Comparison of ENCODE assay signal across 24 cellular contexts in genomic region chrX:118574666-118575065, GRCh38.
"Had no signal": no experiment of that assay in that cellular context is flagged by ENCODE, and none has a peak within 500 bp of the region (broad histone marks: within the 10 kb centered on the region; RNA-seq: fewer than 3 reads in every experiment).

No MANE protein-coding gene starts in this region.

- H3K27me3 ChIP-seq: ascending aorta, brain microvascular endothelial cell had no signal

- H3K4me3 ChIP-seq: ascending aorta had no signal

- H3K9me3 Mint-ChIP-seq: activated CD4-positive, alpha-beta T cell treated with anti-CD3 and anti-CD28 coated beads, Interleukin-2, amount 10 ng/mL, durations not matched to agents 24 days and 14 days; activated naive CD4-positive, alpha-beta T cell treated with anti-CD3 and anti-CD28 coated beads, Interleukin-2, amount 50 U/mL, for 24 hours; activated T-cell treated with anti-CD3 and anti-CD28 coated beads, Interleukin-2, amount 50 U/mL, for 24 hours; activated T-helper 1 cell treated with anti-CD3 and anti-CD28 coated beads, Interleukin-12 subunit alpha, Interleukin-12 subunit beta, Interleukin-2, Interleukin-4 antibody, amounts not matched to agents 30 ng/mL and 10 ng/mL and 1 ng/mL, durations not matched to agents 14 hours and 24 hours and 36 hours; WTC11 had no signal

- H3K4me1 Mint-ChIP-seq: T-helper 17 cell, WTC11 had no signal

- H3K4me3 Mint-ChIP-seq: activated CD4-positive, alpha-beta T cell treated with anti-CD3 and anti-CD28 coated beads, Interleukin-2, amount 10 ng/mL, durations not matched to agents 24 days and 14 days; activated CD8-positive, alpha-beta memory T cell treated with anti-CD3 and anti-CD28 coated beads, Interleukin-2, amount 10 ng/mL, durations not matched to agents 7 days and 5 days; activated naive CD4-positive, alpha-beta T cell treated with anti-CD3 and anti-CD28 coated beads, Interleukin-2, amount 50 U/mL, for 24 hours; activated T-cell treated with anti-CD3 and anti-CD28 coated beads, Interleukin-2, amount 50 U/mL, for 24 hours; activated T-helper 1 cell treated with anti-CD3 and anti-CD28 coated beads, Interleukin-12 subunit alpha, Interleukin-12 subunit beta, Interleukin-2, Interleukin-4 antibody, amounts not matched to agents 30 ng/mL and 10 ng/mL and 1 ng/mL, durations not matched to agents 14 hours and 24 hours and 36 hours; T-helper 17 cell; WTC11 had no signal

- H3K4me1 ChIP-seq: ascending aorta had no signal

- ATAC-seq: activated CD8-positive, alpha-beta memory T cell treated with anti-CD3 and anti-CD28 coated beads, Interleukin-2, amount 10 ng/mL, durations not matched to agents 7 days and 5 days; T-helper 17 cell; WTC11 had no signal

- DNase-seq: activated CD4-positive, alpha-beta T cell treated with anti-CD3 and anti-CD28 coated beads, Interleukin-2, amount 10 ng/mL, durations not matched to agents 24 days and 14 days; activated CD4-positive, alpha-beta T cell treated with anti-CD3 and anti-CD28 coated beads, Interleukin-2, amount 50 U/mL, for 48 hours; activated CD4-positive, CD25-positive, alpha-beta regulatory T cell treated with anti-CD3 and anti-CD28 coated beads, Interleukin-2, amount 50 U/mL, for 72 hours; activated CD8-positive, alpha-beta memory T cell treated with anti-CD3 and anti-CD28 coated beads, Interleukin-2, amount 10 ng/mL, durations not matched to agents 7 days and 5 days; activated effector memory CD4-positive, alpha-beta T cell treated with Interleukin-2 at 50 U/mL for 16 hours; activated naive CD4-positive, alpha-beta T cell; activated T-cell treated with anti-CD3 and anti-CD28 coated beads, Interleukin-2, amount 50 U/mL, for 24 hours; amniotic stem cell; brain microvascular endothelial cell; KG1; NCI-H1092; NCI-H1417; NCI-H1930; NCI-H2171 treated with DMSO at 0.1 percent for 48 hours; NCI-H226; NCI-H526 treated with DMSO at 0.1 percent for 48 hours; NCI-H82; SIG-M5; T-helper 17 cell; T-helper 9 cell had no signal

- H3K27ac ChIP-seq: ascending aorta, brain microvascular endothelial cell had no signal

- H3K36me3 ChIP-seq: brain microvascular endothelial cell had no signal

- H3K27me3 Mint-ChIP-seq: activated CD4-positive, alpha-beta T cell treated with anti-CD3 and anti-CD28 coated beads, Interleukin-2, amount 10 ng/mL, durations not matched to agents 24 days and 14 days; activated CD8-positive, alpha-beta memory T cell treated with anti-CD3 and anti-CD28 coated beads, Interleukin-2, amount 10 ng/mL, durations not matched to agents 7 days and 5 days; activated naive CD4-positive, alpha-beta T cell treated with anti-CD3 and anti-CD28 coated beads, Interleukin-2, amount 50 U/mL, for 24 hours; T-helper 17 cell had no signal

- H3K9me3 ChIP-seq: ascending aorta had no signal

- H3K27ac Mint-ChIP-seq: activated CD4-positive, alpha-beta T cell treated with anti-CD3 and anti-CD28 coated beads, Interleukin-2, amount 10 ng/mL, durations not matched to agents 24 days and 14 days; activated CD8-positive, alpha-beta memory T cell treated with anti-CD3 and anti-CD28 coated beads, Interleukin-2, amount 10 ng/mL, durations not matched to agents 7 days and 5 days; activated T-cell treated with anti-CD3 and anti-CD28 coated beads, Interleukin-2, amount 50 U/mL, for 24 hours; activated T-helper 1 cell treated with anti-CD3 and anti-CD28 coated beads, Interleukin-12 subunit alpha, Interleukin-12 subunit beta, Interleukin-2, Interleukin-4 antibody, amounts not matched to agents 30 ng/mL and 10 ng/mL and 1 ng/mL, durations not matched to agents 14 hours and 24 hours and 36 hours; T-helper 17 cell; WTC11 had no signal

- H3K36me3 Mint-ChIP-seq: WTC11 had no signal
